Comparison of ENCODE assay signal across 21 cellular contexts in genomic region chr1:54585181-54586066, GRCh38. TPM values are rescaled to one million over a fixed set of nuclear protein-coding genes. Genes with fewer than 3 reads are reported as not detected.
A peak's percentile ranks its signal among the peaks of the same experiment; 100 is the strongest.
DNase-seq lines count a peak whose midpoint lies in the region; ATAC-seq, FAIRE-seq and TF ChIP-seq lines count a peak whose summit lies in the region.
"Had no signal": no experiment of that assay in that cellular context is flagged by ENCODE, and none has a peak within 500 bp of the region (broad histone marks: within the 10 kb centered on the region; RNA-seq: fewer than 3 reads in every experiment).

No MANE protein-coding gene starts in this region.

- ATAC-seq in Right ventricle myocardium inferior (peak; percentile 75), right cardiac atrium (peak; percentile 69 to 70)

- H3K9me3 ChIP-seq in right cardiac atrium (ENCODE audit: control insufficient read depth, low read length) = no peaks in the 10 kb centered on the region
- H3K9me3 ChIP-seq in A673 (ENCODE audit: low read depth, low read length, poor library complexity, severe bottlenecking) = no peaks in the 10 kb centered on the region
- H3K9me3 ChIP-seq: Caco-2 had no signal

- POLR2A ChIA-PET in A673 (lab: Charles Lee; ENCODE audit: low non-redundant PET) = no interaction called here

- H3K27ac ChIP-seq in right cardiac atrium (ENCODE audit: low read length) = peak overlapping the region; percentile 88
- H3K27ac ChIP-seq in A673 (ENCODE audit: low read depth, low read length, poor library complexity, severe bottlenecking) = no peak overlapping the region
- H3K27ac ChIP-seq: RWPE1 had no signal

- peak; percentile 23 for FAIRE-seq in HTR-8/SVneo (lab: Jason Lieb, UNC)

- CTCF ChIA-PET in A673 (lab: Charles Lee) = no interaction called here

- no peaks in the 10 kb centered on the region for H3K36me3 ChIP-seq in A673 (ENCODE audit: insufficient read depth, low read length, poor library complexity, severe bottlenecking)

- H3K9me3 Mint-ChIP-seq in progenitor cell of endocrine pancreas (ENCODE audit: low read depth) = no peaks in the 10 kb centered on the region
- H3K9me3 Mint-ChIP-seq: IgD-negative memory B cell had no signal

- peaks cover under 1% of the 10 kb centered on the region for H3K4me1 Mint-ChIP-seq in progenitor cell of endocrine pancreas (ENCODE audit: low read depth)
- H3K4me1 Mint-ChIP-seq: IgD-negative memory B cell had no signal

- no TSS peak for BruUV-seq in A673 (replicated peaks; lab: Mats Ljungman, UMichigan)

- intact Hi-C loops in Right ventricle myocardium inferior (cut with DNase I) (loop anchor here (1.0 to 10.0 kb wide), 3 partner anchors 25 to 181 kb away; partner anchors contain the start of genes ACOT11 and SSBP3), right cardiac atrium (cut with DNase I) (no loop called here), A673 (cut with micrococcal nuclease; ENCODE audit: unreplicated experiment) (no loop called here)

- H3K36me3 Mint-ChIP-seq in progenitor cell of endocrine pancreas (ENCODE audit: insufficient read depth) = no peaks in the 10 kb centered on the region
- H3K36me3 Mint-ChIP-seq: IgD-negative memory B cell had no signal

- H3K4me3 Mint-ChIP-seq in progenitor cell of endocrine pancreas (ENCODE audit: low read depth) = no peak overlapping the region
- H3K4me3 Mint-ChIP-seq: IgD-negative memory B cell had no signal

- H3K27me3 ChIP-seq in right cardiac atrium (ENCODE audit: control insufficient read depth, insufficient read depth) (no peaks in the 10 kb centered on the region), A673 (replicated peaks; ENCODE audit: insufficient read depth, low read depth, low read length, poor library complexity) (no peaks in the 10 kb centered on the region)

- H3K4me1 ChIP-seq in right cardiac atrium (ENCODE audit: control insufficient read depth, insufficient read depth, low read length) (peaks cover 13% of the 10 kb centered on the region), A673 (ENCODE audit: insufficient read depth, low read length, poor library complexity, severe bottlenecking) (peaks cover 17% of the 10 kb centered on the region)
- H3K4me1 ChIP-seq: Caco-2 had no signal

- no peak overlapping the region for H3K4me3 ChIP-seq in right cardiac atrium (ENCODE audit: low read length)
- H3K4me3 ChIP-seq in A673 (ENCODE audit: low read depth, low read length, poor library complexity, severe bottlenecking) = no peak overlapping the region

- WGBS in right cardiac atrium = 76% methylated on average over 15 of the region's 15 CpGs

- peak overlapping the region; percentile 84 for H3K27ac Mint-ChIP-seq in progenitor cell of endocrine pancreas
- H3K27ac Mint-ChIP-seq: IgD-negative memory B cell had no signal

- H3K27me3 Mint-ChIP-seq in progenitor cell of endocrine pancreas = no peaks in the 10 kb centered on the region
- H3K27me3 Mint-ChIP-seq: IgD-negative memory B cell had no signal

- TF ChIP-seq CTCF in progenitor cell of endocrine pancreas (IDR thresholded peaks at IDR 0.05; ENCODE audit: unreplicated experiment) (no peak), A673 (conservative IDR thresholded peaks at IDR 0.05; ENCODE audit: low read depth, low read length) (no peak)

- DNase-seq in HTR-8/SVneo (ENCODE audit: insufficient read length, low spot score) = no peak
- DNase-seq in Right ventricle myocardium inferior (ENCODE audit: missing footprints) = peak; percentile 75
- peak; percentile 54 to 86 (median 79) for DNase-seq in right cardiac atrium
- no peak for DNase-seq in progenitor cell of endocrine pancreas (ENCODE audit: low spot score, unreplicated experiment)
- no peak for DNase-seq in A673 (ENCODE audit: low spot score)
- DNase-seq in GM03348 (ENCODE audit: low spot score) = no peak
- DNase-seq in NCI-H524 treated with DMSO at 0.1 percent for 48 hours (lab: John Stamatoyannopoulos, UW) = no peak
- DNase-seq in HUDEP-2 (lab: John Stamatoyannopoulos, UW; ENCODE audit: unreplicated experiment in 76 of 76) = no peak
- DNase-seq: AML-193; Caco-2; H7; NCI-H1436 treated with DMSO at 0.1 percent for 48 hours; NCI-H2081 treated with DMSO at 0.1 percent for 48 hours; NCI-H2227 treated with DMSO at 0.1 percent for 48 hours; NCI-H526 treated with DMSO at 0.1 percent for 48 hours; NK-92 treated with Interleukin-12 subunit alpha and Interleukin-12 subunit beta, amount 100 ng/mL, for 24 hours; OCI-M1 had no signal

RNA-seq across cellular contexts. Expression of gene ACOT11, which starts 37.4 kb away (rescaled TPM):
- total RNA-seq in Right ventricle myocardium inferior (43.4 TPM), right cardiac atrium (10 to 100 TPM; 14.4 to 32.7 (median 28.7) TPM), progenitor cell of endocrine pancreas (1.7 and 2.2 TPM in 2 replicates), A673 (2021) (5.5 and 5.6 TPM in 2 replicates)
- polyA plus RNA-seq in right cardiac atrium = 16.7 TPM

RNA-seq across cellular contexts. Expression of gene FAM151A, which starts 37.9 kb away (rescaled TPM):
- 1.5 TPM for total RNA-seq in Right ventricle myocardium inferior
- under 1 TPM in 3 of 4 donors, not detected in 1; 0.15 to 0.72 (median 0.59) TPM for total RNA-seq in right cardiac atrium
- 0.43 TPM for polyA plus RNA-seq in right cardiac atrium
- total RNA-seq in progenitor cell of endocrine pancreas = 0.33 TPM in 1 of 2 replicates, not detected in the other
- total RNA-seq in A673 (2021) = not detected in 2 replicates
- total RNA-seq: H7, SK-MEL-5 had no signal
- polyA plus RNA-seq: IgD-negative memory B cell had no signal

RNA-seq across cellular contexts. Expression of gene MROH7, which starts 56.2 kb away (rescaled TPM):
- total RNA-seq in Right ventricle myocardium inferior = 3.8 TPM
- total RNA-seq in right cardiac atrium = 10 to 100 TPM in 2 of 4 donors, 1 to 10 TPM in 2; 5.9 to 12.8 (median 9.2) TPM
- polyA plus RNA-seq in right cardiac atrium = 4.9 TPM
- 0.29 and 0.50 TPM in 2 replicates for total RNA-seq in progenitor cell of endocrine pancreas
- total RNA-seq in A673 (2021) = 0.42 TPM in 1 of 2 replicates, not detected in the other
- total RNA-seq: Caco-2, G401 had no signal
- polyA plus RNA-seq: IgD-negative memory B cell had no signal

Comparison
In these comparisons a context has a peak if more than half of its experiments do, and no peak if none do; other contexts are left out.
1. DNase-seq: peak in Right ventricle myocardium inferior (single experiment) and right cardiac atrium (3 of 3); none in HTR-8/SVneo (single experiment), progenitor cell of endocrine pancreas (single experiment), A673 (single experiment), GM03348 (single experiment), NCI-H524 treated with DMSO at 0.1 percent for 48 hours (single experiment) and HUDEP-2 (0 of 76).